20 cellular contexts compared by ENCODE assay signal in the genomic region with DNA sequence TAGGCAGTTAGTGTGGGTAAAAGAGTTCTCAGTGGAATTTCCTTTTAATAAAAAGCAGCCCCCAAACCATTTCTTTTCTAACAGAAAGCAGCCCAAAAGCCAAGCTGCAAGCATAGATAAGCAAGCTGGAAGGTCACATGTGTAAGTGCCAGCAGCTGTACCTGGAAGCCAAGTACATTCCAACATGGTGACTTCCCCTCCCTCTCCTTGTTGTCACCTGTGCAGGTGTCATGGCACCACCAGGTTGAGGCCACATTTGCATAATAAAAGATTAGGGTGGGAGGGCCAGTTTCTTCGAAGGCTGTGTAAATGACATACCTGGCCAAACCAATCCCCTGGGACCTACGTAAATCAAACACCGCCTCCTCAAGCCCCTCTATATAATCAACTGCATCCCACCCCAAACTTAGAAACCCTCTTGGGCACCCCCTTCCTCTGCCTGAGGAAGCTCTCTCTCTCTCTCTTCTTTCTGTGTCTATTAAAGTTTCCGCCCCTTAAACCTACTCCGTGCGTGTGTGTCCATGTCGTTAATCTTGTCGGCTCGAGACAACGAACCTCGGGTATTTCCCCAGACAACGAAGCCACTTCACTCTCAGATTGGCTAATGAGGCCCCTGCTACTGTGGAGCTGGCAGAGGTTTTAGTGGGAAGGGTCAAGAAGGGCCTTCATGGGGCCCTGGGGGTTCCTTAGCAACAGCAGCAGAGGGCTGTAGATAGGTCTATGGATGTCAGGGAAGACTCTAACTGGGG.
A peak's percentile ranks its signal among the peaks of the same experiment; 100 is the strongest.
DNase-seq lines count a peak whose midpoint lies in the region; ATAC-seq and TF ChIP-seq lines count a peak whose summit lies in the region.
"Had no signal": no experiment of that assay in that cellular context is flagged by ENCODE, and none has a peak within 500 bp of the region (broad histone marks: within the 10 kb centered on the region; RNA-seq: fewer than 3 reads in every experiment).

No MANE protein-coding gene starts in this region.

- DNase-seq in H9 (peak; percentile 82), NOMO-1 treated with DMSO at 0.1 percent for 48 hours (lab: John Stamatoyannopoulos, UW; ENCODE audit: unreplicated experiment) (peak; percentile 80), erythroblast (lab: John Stamatoyannopoulos, UW) (peak; percentile 11 to 49), neuronal stem cell (ENCODE audit: low spot score) (no peak), NCI-H446 (lab: John Stamatoyannopoulos, UW) (no peak), AG08396 (ENCODE audit: low spot score) (no peak)
- DNase-seq in activated CD4-positive, alpha-beta T cell treated with anti-CD3 and anti-CD28 coated beads, Interleukin-2, amount 10 ng/mL, durations not matched to agents 24 days and 14 days = no peak
- DNase-seq: activated CD4-positive, alpha-beta T cell treated with anti-CD3 and anti-CD28 coated beads for 1 hour; dermis blood vessel endothelial cell; foreskin keratinocyte; KG1; left ventricle myocardium inferior; NCI-H1105; NCI-H2081; occipital lobe; stimulated activated naive B cell treated with anti-CD40 and anti-IgM and Interleukin-4, amounts not matched to agents 10 μg/mL and 1 μg/mL and 100 μg/mL, for 72 hours; tibial artery had no signal

- no peak for TF ChIP-seq CTCF in H9 (conservative IDR thresholded peaks at IDR 0.05)

- no peak overlapping the region for H3K4me3 Mint-ChIP-seq in H9
- H3K4me3 Mint-ChIP-seq in activated CD4-positive, alpha-beta T cell treated with anti-CD3 and anti-CD28 coated beads, Interleukin-2, amount 10 ng/mL, durations not matched to agents 24 days and 14 days = no peak overlapping the region
- H3K4me3 Mint-ChIP-seq: stimulated activated naive B cell treated with anti-CD40 and anti-IgM and Interleukin-4, amounts not matched to agents 10 μg/mL and 1 μg/mL and 100 μg/mL, for 72 hours had no signal

- no peak overlapping the region for H2BK20ac ChIP-seq in H9 (ENCODE audit: low read depth, low read length, poor library complexity, severe bottlenecking)

- H3K36me3 Mint-ChIP-seq in H9 (ENCODE audit: insufficient read depth in 1 of 3, low read depth in 3 of 3) = no peaks in the 10 kb centered on the region
- no peaks in the 10 kb centered on the region for H3K36me3 Mint-ChIP-seq in activated CD4-positive, alpha-beta T cell treated with anti-CD3 and anti-CD28 coated beads, Interleukin-2, amount 10 ng/mL, durations not matched to agents 24 days and 14 days (ENCODE audit: low read depth)
- H3K36me3 Mint-ChIP-seq: stimulated activated naive B cell treated with anti-CD40 and anti-IgM and Interleukin-4, amounts not matched to agents 10 μg/mL and 1 μg/mL and 100 μg/mL, for 72 hours had no signal

- no CpG with 5 or more reads among the region's 12 CpGs for WGBS in H9 (ENCODE audit: extremely low coverage, insufficient read length, low lambda C conversion rate)
- no CpG with 5 or more reads among the region's 12 CpGs for WGBS in neuronal stem cell (ENCODE audit: extremely low coverage in 2 of 2, insufficient read length in 2 of 2, insufficient replicate concordance in 1 of 2), 2 donors

- H3K27ac Mint-ChIP-seq in H9 = peak overlapping the region in 1 of 3 experiments; percentile 46; a peak in 1 of 7 replicates
- H3K27ac Mint-ChIP-seq in activated CD4-positive, alpha-beta T cell treated with anti-CD3 and anti-CD28 coated beads, Interleukin-2, amount 10 ng/mL, durations not matched to agents 24 days and 14 days = no peak overlapping the region
- H3K27ac Mint-ChIP-seq: stimulated activated naive B cell treated with anti-CD40 and anti-IgM and Interleukin-4, amounts not matched to agents 10 μg/mL and 1 μg/mL and 100 μg/mL, for 72 hours had no signal

- H4K5ac ChIP-seq in H9 (ENCODE audit: insufficient read length, low read depth, low read length) = no peak overlapping the region

- no peak overlapping the region for H3K56ac ChIP-seq in H9 (ENCODE audit: insufficient read length, low read depth, low read length)

- H4K91ac ChIP-seq in H9 (ENCODE audit: insufficient read length, low read depth, low read length) (no peak overlapping the region), neuronal stem cell (ENCODE audit: low read depth, low read length, poor library complexity) (no peak overlapping the region)

- H3K23ac ChIP-seq in H9 (ENCODE audit: insufficient read length, low read depth, low read length) (no peak overlapping the region), neuronal stem cell (ENCODE audit: low read depth, low read length, poor library complexity) (no peak overlapping the region)

- no peak for TF ChIP-seq POLR2A in erythroblast (IDR thresholded peaks at IDR 0.05; ENCODE audit: low read length)

- H3K18ac ChIP-seq in H9 (ENCODE audit: insufficient read length, low read depth, low read length) (no peak overlapping the region), neuronal stem cell (ENCODE audit: low read length) (peak overlapping the region; percentile 74)

- no peaks in the 10 kb centered on the region for H3K9me3 Mint-ChIP-seq in H9
- no peaks in the 10 kb centered on the region for H3K9me3 Mint-ChIP-seq in activated CD4-positive, alpha-beta T cell treated with anti-CD3 and anti-CD28 coated beads, Interleukin-2, amount 10 ng/mL, durations not matched to agents 24 days and 14 days
- H3K9me3 Mint-ChIP-seq: stimulated activated naive B cell treated with anti-CD40 and anti-IgM and Interleukin-4, amounts not matched to agents 10 μg/mL and 1 μg/mL and 100 μg/mL, for 72 hours had no signal

- no peak overlapping the region for H2BK120ac ChIP-seq in H9 (ENCODE audit: low read depth, low read length, poor library complexity, severe bottlenecking)
- no peak overlapping the region for H2BK120ac ChIP-seq in neuronal stem cell (ENCODE audit: low read depth, low read length)

- peaks cover 8% of the 10 kb centered on the region for H3K4me1 ChIP-seq in H9 (ENCODE audit: insufficient read depth, low read length)
- peaks cover 0 to 36% of the 10 kb centered on the region in 2 donors for H3K4me1 ChIP-seq in neuronal stem cell (ENCODE audit: control insufficient read depth in 2 of 2, insufficient read depth in 1 of 2, low read depth in 1 of 2, low read length in 2 of 2)

- H3K27me3 Mint-ChIP-seq in H9 (ENCODE audit: low read depth) = peaks cover 63% of the 10 kb centered on the region
- H3K27me3 Mint-ChIP-seq in activated CD4-positive, alpha-beta T cell treated with anti-CD3 and anti-CD28 coated beads, Interleukin-2, amount 10 ng/mL, durations not matched to agents 24 days and 14 days = peaks cover 16% of the 10 kb centered on the region

- H3K14ac ChIP-seq in H9 (ENCODE audit: insufficient read depth, low read length) = no peak overlapping the region; the same call in 1 of the 2 replicates
- no peak overlapping the region for H3K14ac ChIP-seq in neuronal stem cell (ENCODE audit: low read length)

- H3K27ac ChIP-seq in H9 (ENCODE audit: insufficient read length, low read depth, low read length) (no peak overlapping the region), neuronal stem cell (replicated peaks; ENCODE audit: low read length) (peak overlapping the region; percentile 8)
- H3K27ac ChIP-seq: epithelial cell of prostate, foreskin keratinocyte, left ventricle myocardium inferior had no signal

- H3K27me3 ChIP-seq in H9 (ENCODE audit: insufficient read depth, low read length) (no peaks in the 10 kb centered on the region), neuronal stem cell (ENCODE audit: control insufficient read depth in 3 of 3, insufficient read depth in 3 of 3, low read depth in 1 of 3, low read length in 3 of 3) (no peaks in the 10 kb centered on the region)
- H3K27me3 ChIP-seq: tibial artery had no signal

- no peak overlapping the region for H4K8ac ChIP-seq in H9 (replicated peaks; ENCODE audit: insufficient read length, low read depth, low read length)
- no peak overlapping the region for H4K8ac ChIP-seq in neuronal stem cell (ENCODE audit: low read depth, low read length)

- H3K4me2 ChIP-seq in H9 (ENCODE audit: insufficient read depth, insufficient read length, low read length) (no peak overlapping the region), neuronal stem cell (ENCODE audit: insufficient read depth, low read length, poor library complexity, severe bottlenecking) (no peak overlapping the region)

- no peak for ATAC-seq in HG02798 (IDR thresholded peaks at IDR 0.05; ENCODE audit: poor library complexity, unreplicated experiment)
- ATAC-seq: foreskin keratinocyte; sciatic nerve; stimulated activated naive B cell treated with anti-CD40 and anti-IgM and Interleukin-4, amounts not matched to agents 10 μg/mL and 1 μg/mL and 100 μg/mL, for 72 hours had no signal

- no peak overlapping the region for H2AFZ ChIP-seq in H9 (ENCODE audit: low read length)
- H2AFZ ChIP-seq in neuronal stem cell (ENCODE audit: low read length) = no peak overlapping the region

- H3K79me1 ChIP-seq in H9 (ENCODE audit: insufficient read depth, low read depth, low read length, poor library complexity, severe bottlenecking) = no peaks in the 10 kb centered on the region
- no peaks in the 10 kb centered on the region for H3K79me1 ChIP-seq in neuronal stem cell (ENCODE audit: low read depth, low read length)

- H2BK12ac ChIP-seq in H9 (ENCODE audit: insufficient read length, low read depth, low read length) (no peak overlapping the region), neuronal stem cell (ENCODE audit: low read length) (no peak overlapping the region)

- no peaks in the 10 kb centered on the region for H3K23me2 ChIP-seq in H9 (ENCODE audit: insufficient read length, low read depth, low read length, poor library complexity, severe bottlenecking)

- H3T11ph ChIP-seq in H9 (ENCODE audit: low read length) = no peak overlapping the region

- H3K9ac ChIP-seq in H9 (ENCODE audit: extremely low read depth, insufficient read length, low read length) (no peak overlapping the region), neuronal stem cell (ENCODE audit: low read depth, low read length, poor library complexity) (no peak overlapping the region)

- H3K4me1 Mint-ChIP-seq in H9 = peaks cover 59 to 68% of the 10 kb centered on the region in 2 experiments
- peaks cover 24% of the 10 kb centered on the region for H3K4me1 Mint-ChIP-seq in activated CD4-positive, alpha-beta T cell treated with anti-CD3 and anti-CD28 coated beads, Interleukin-2, amount 10 ng/mL, durations not matched to agents 24 days and 14 days

- H3K79me2 ChIP-seq in H9 (ENCODE audit: insufficient read depth, low read length) = no peaks in the 10 kb centered on the region

- intact Hi-C loops in activated CD4-positive, alpha-beta T cell treated with anti-CD3 and anti-CD28 coated beads, Interleukin-2, amount 10 ng/mL, durations not matched to agents 24 days and 14 days (cut with micrococcal nuclease) = no loop called here

- no peak overlapping the region for H3K4ac ChIP-seq in H9 (ENCODE audit: low read depth, low read length)
- H3K4ac ChIP-seq in neuronal stem cell (ENCODE audit: low read length) = no peak overlapping the region

- no peak overlapping the region for H2BK15ac ChIP-seq in H9 (ENCODE audit: low read depth, low read length)
- H2BK15ac ChIP-seq in neuronal stem cell (ENCODE audit: low read length) = peak overlapping the region; percentile 31

- H2BK5ac ChIP-seq in H9 (ENCODE audit: insufficient read length, low read length) (no peak overlapping the region), neuronal stem cell (ENCODE audit: low read length) (no peak overlapping the region)

- H3K9me3 ChIP-seq in H9 (ENCODE audit: control insufficient read depth, low read depth, low read length) (no peaks in the 10 kb centered on the region), neuronal stem cell (replicated peaks in 1 of 2; ENCODE audit: control insufficient read depth in 2 of 2, insufficient read depth in 1 of 2, low read depth in 1 of 2, low read length in 2 of 2) (no peaks in the 10 kb centered on the region)
- H3K9me3 ChIP-seq: left ventricle myocardium inferior, tibial artery had no signal

- H4K20me1 ChIP-seq in H9 (ENCODE audit: control insufficient read depth, insufficient read depth, insufficient read length) = no peaks in the 10 kb centered on the region

- H3K36me3 ChIP-seq in neuronal stem cell (replicated peaks in 1 of 2; ENCODE audit: control insufficient read depth in 2 of 2, insufficient read depth in 2 of 2, low read length in 2 of 2) = no peaks in the 10 kb centered on the region
- H3K36me3 ChIP-seq: left ventricle myocardium inferior, tibial artery had no signal

- H2AK5ac ChIP-seq in H9 (ENCODE audit: insufficient read length, low read length) (no peak overlapping the region), neuronal stem cell (ENCODE audit: low read depth, low read length) (peak overlapping the region; percentile 60)

- no peak overlapping the region for H3K4me3 ChIP-seq in neuronal stem cell (ENCODE audit: low read length in 2 of 2)
- H3K4me3 ChIP-seq: left ventricle myocardium inferior, tibial artery had no signal

Comparison
In these comparisons a context has a peak if more than half of its experiments do, and no peak if none do; other contexts are left out.
1. DNase-seq: peak in H9 (single experiment), NOMO-1 treated with DMSO at 0.1 percent for 48 hours (single experiment) and erythroblast (2 of 2); none in neuronal stem cell (single experiment), NCI-H446 (0 of 2), activated CD4-positive, alpha-beta T cell treated with anti-CD3 and anti-CD28 coated beads, Interleukin-2, amount 10 ng/mL, durations not matched to agents 24 days and 14 days (single experiment) and AG08396 (single experiment).